11 cellular contexts compared by ENCODE assay signal in the genomic region with DNA sequence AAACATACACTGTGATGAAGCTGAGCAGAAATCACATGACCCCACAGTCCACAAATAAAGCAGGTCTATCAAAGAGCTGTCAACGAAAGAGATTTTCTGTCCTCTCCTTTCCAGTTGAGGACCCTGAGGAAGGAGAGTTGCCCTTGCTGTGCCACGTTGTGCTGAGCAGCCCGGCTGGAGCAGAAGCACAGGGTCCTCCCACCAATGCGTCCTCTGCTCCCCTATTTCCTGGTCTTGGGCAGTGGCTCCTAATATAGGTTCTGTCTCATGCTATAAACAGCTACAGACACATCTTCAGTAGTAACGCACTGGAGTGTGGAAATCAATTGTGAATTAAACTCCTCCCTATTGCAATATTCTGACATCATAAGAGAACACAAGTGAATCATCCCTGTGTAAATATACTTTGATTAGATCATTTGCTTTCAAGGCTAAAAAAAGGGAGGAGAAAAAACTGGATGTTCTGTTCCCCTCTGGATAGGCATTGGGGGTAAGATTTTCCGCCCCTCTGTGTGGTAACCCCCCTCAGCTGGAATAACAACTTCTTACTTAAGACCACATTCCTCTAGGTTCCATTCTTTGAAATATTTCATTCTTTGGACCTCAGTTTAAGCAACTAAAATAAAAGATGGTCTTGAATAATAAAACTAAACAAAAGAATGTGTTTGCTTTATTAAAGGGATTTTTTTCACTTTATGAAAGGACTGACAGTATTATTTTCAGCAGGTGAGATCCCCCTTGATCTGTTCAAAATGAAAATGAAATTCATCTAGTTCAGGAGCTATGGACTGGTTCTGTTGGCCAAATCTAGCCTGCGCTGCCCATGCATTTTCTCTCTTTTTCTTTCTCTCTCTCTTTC. TPM values are rescaled to one million over a fixed set of nuclear protein-coding genes. Genes with fewer than 3 reads are reported as not detected.
DNase-seq lines count a peak whose midpoint lies in the region; ATAC-seq, FAIRE-seq and TF ChIP-seq lines count a peak whose summit lies in the region.
"Had no signal": no experiment of that assay in that cellular context is flagged by ENCODE, and none has a peak within 500 bp of the region (broad histone marks: within the 10 kb centered on the region; RNA-seq: fewer than 3 reads in every experiment).

No MANE protein-coding gene starts in this region.

- intact Hi-C loops in K562 (cut with micrococcal nuclease) = loop anchor here (5.0 kb wide), 1 partner anchor 41 kb away; no protein-coding TSS in a partner anchor
- intact Hi-C loops in left lung (cut with DNase I) = no loop called here
- intact Hi-C loops in vagina (cut with DNase I) = no loop called here
- intact Hi-C loops in CD8-positive, alpha-beta T cell (cut with DNase I, micrococcal nuclease) = no loop called here

- H3K4me1 Mint-ChIP-seq in CD8-positive, alpha-beta T cell (ENCODE audit: low read depth) = no peaks in the 10 kb centered on the region
- H3K4me1 Mint-ChIP-seq: CD4-positive, CD25-positive, alpha-beta regulatory T cell had no signal

- peaks cover 20% of the 10 kb centered on the region for H3K27me3 Mint-ChIP-seq in CD8-positive, alpha-beta T cell (ENCODE audit: low read depth)

- no peak for TF ChIP-seq POLR2A in K562 (conservative IDR thresholded peaks at IDR 0.05)
- TF ChIP-seq POLR2A in vagina (IDR thresholded peaks at IDR 0.05) = peak in 1 of 2 donors; percentile 66

- no peak for FAIRE-seq in K562 (lab: Jason Lieb, UNC)
- FAIRE-seq: H54 had no signal

- H3K79me2 ChIP-seq in K562 (ENCODE audit: control insufficient read depth, insufficient read depth, low read length) = no peaks in the 10 kb centered on the region

- ATAC-seq in K562 = no peak
- peak; percentile 74 for ATAC-seq in left lung
- no peak for ATAC-seq in CD8-positive, alpha-beta T cell
- no peak for ATAC-seq in GM21619 (IDR thresholded peaks at IDR 0.05; ENCODE audit: unreplicated experiment)
- ATAC-seq in HG03520 (IDR thresholded peaks at IDR 0.05; ENCODE audit: unreplicated experiment) = no peak

- H3K27ac ChIP-seq in K562 (ENCODE audit: extremely low read depth, low read depth, low read length) (no peak overlapping the region), left lung (peak overlapping the region; percentile 55 to 83), vagina (peak overlapping the region; percentile 79)
- H3K27ac ChIP-seq in CD8-positive, alpha-beta T cell (ENCODE audit: low read depth, low read length) = no peak overlapping the region

- H4K20me1 ChIP-seq in K562 (replicated peaks; ENCODE audit: control insufficient read depth, insufficient read depth, low read length) = no peaks in the 10 kb centered on the region

- no peak overlapping the region for H2AFZ ChIP-seq in K562 (ENCODE audit: low read depth, low read length)

- H3K9me3 ChIP-seq in K562 (replicated peaks; ENCODE audit: control insufficient read depth, insufficient read depth, low read depth, low read length) = no peaks in the 10 kb centered on the region
- no peaks in the 10 kb centered on the region for H3K9me3 ChIP-seq in left lung
- H3K9me3 ChIP-seq in vagina = no peaks in the 10 kb centered on the region
- H3K9me3 ChIP-seq in CD8-positive, alpha-beta T cell (ENCODE audit: low read length) = no peaks in the 10 kb centered on the region

- TF ChIP-seq CTCF in K562 (IDR thresholded peaks at IDR 0.05 in 2 of 3, conservative IDR thresholded peaks at IDR 0.05 in 1 of 3; ENCODE audit: insufficient read depth in 2 of 3, low read depth in 1 of 3, low read length in 3 of 3) (no peak), left lung (IDR thresholded peaks at IDR 0.05) (no peak), vagina (IDR thresholded peaks at IDR 0.05) (no peak)
- no peak for TF ChIP-seq CTCF in CD8-positive, alpha-beta T cell (IDR thresholded peaks at IDR 0.05)

- no peaks in the 10 kb centered on the region for H3K36me3 Mint-ChIP-seq in CD8-positive, alpha-beta T cell
- H3K36me3 Mint-ChIP-seq: CD4-positive, CD25-positive, alpha-beta regulatory T cell had no signal

- TF ChIP-seq RAD21 in K562 (CRISPR knock-in tag; conservative IDR thresholded peaks at IDR 0.05 in 1 of 2, IDR thresholded peaks at IDR 0.05 in 1 of 2) = no peak

- POLR2A ChIA-PET in K562 (lab: Yijun Ruan, JAX) = interaction anchor here (0.6 to 2.2 kb wide), 3 partner anchors 9 to 92 kb away, joined by 4 to 8 read pairs (median 7); no protein-coding TSS in a partner anchor
- POLR2A ChIA-PET in CD8-positive, alpha-beta T cell (lab: Charles Lee) = interaction anchor here (1.2 kb wide), 1 partner anchor 8 kb away, joined by 3 read pairs; the partner anchor contains the start of gene RHOB

- no peak overlapping the region for H3K4me3 ChIP-seq in K562
- H3K4me3 ChIP-seq in left lung = no peak overlapping the region
- no peak overlapping the region for H3K4me3 ChIP-seq in vagina
- H3K4me3 ChIP-seq in CD8-positive, alpha-beta T cell (ENCODE audit: low read depth, low read length) = no peak overlapping the region

- H3K36me3 ChIP-seq in K562 (ENCODE audit: control insufficient read depth, insufficient read depth, low read length) (no peaks in the 10 kb centered on the region), left lung (no peaks in the 10 kb centered on the region), vagina (no peaks in the 10 kb centered on the region)
- H3K36me3 ChIP-seq in CD8-positive, alpha-beta T cell (ENCODE audit: insufficient read depth, low read length) = no peaks in the 10 kb centered on the region

- no peaks in the 10 kb centered on the region for H3K9me3 Mint-ChIP-seq in CD8-positive, alpha-beta T cell
- H3K9me3 Mint-ChIP-seq: CD4-positive, CD25-positive, alpha-beta regulatory T cell had no signal

- no peaks in the 10 kb centered on the region for H3K9me1 ChIP-seq in K562 (ENCODE audit: control insufficient read depth, insufficient read depth, low read length)

- DNase-seq in NOMO-1 treated with DMSO at 0.1 percent for 48 hours (lab: John Stamatoyannopoulos, UW; ENCODE audit: unreplicated experiment) (peak; percentile 53), NOMO-1 treated with dmso at 0.1 percent for 144 hours (lab: John Stamatoyannopoulos, UW; ENCODE audit: unreplicated experiment) (no peak), K562 (ENCODE audit: extremely low read depth in 1 of 4, low spot score in 3 of 4) (no peak), left lung (peak in 1 of 2 donors; percentile 34), vagina (ENCODE audit: extremely low spot score in 2 of 2) (peak; percentile 82 to 91)
- no peak for DNase-seq in CD8-positive, alpha-beta T cell
- DNase-seq: CD4-positive, CD25-positive, alpha-beta regulatory T cell; T-helper 9 cell had no signal

- H3K4me3 Mint-ChIP-seq in CD8-positive, alpha-beta T cell = no peak overlapping the region
- H3K4me3 Mint-ChIP-seq: CD4-positive, CD25-positive, alpha-beta regulatory T cell had no signal

- CTCF ChIA-PET in K562 (lab: Yijun Ruan, JAX; ENCODE audit: low intra/inter-chr PET ratio) = interaction anchor here (0.8 kb wide), 1 partner anchor 205 kb away, joined by 4 read pairs; no protein-coding TSS in a partner anchor
- CTCF ChIA-PET in CD8-positive, alpha-beta T cell (lab: Charles Lee) = interaction anchor here (1.0 to 7.0 kb wide), 2 partner anchors 14 to 204 kb away, joined by 3 to 57 read pairs; no protein-coding TSS in a partner anchor

- peaks cover 4 to 11% of the 10 kb centered on the region in 2 experiments; a peak in 2 of 5 replicates for H3K27me3 ChIP-seq in K562 (ENCODE audit: control insufficient read depth in 2 of 2, insufficient read depth in 2 of 2, low read length in 2 of 2)
- H3K27me3 ChIP-seq in left lung = no peaks in the 10 kb centered on the region
- no peaks in the 10 kb centered on the region for H3K27me3 ChIP-seq in vagina
- no peaks in the 10 kb centered on the region for H3K27me3 ChIP-seq in CD8-positive, alpha-beta T cell (ENCODE audit: insufficient read depth, low read length)

- no peak overlapping the region for H3K4me2 ChIP-seq in K562 (ENCODE audit: insufficient read depth, low read length)

- H3K9ac ChIP-seq in K562 (ENCODE audit: insufficient read depth in 1 of 2, low read depth in 2 of 2, low read length in 2 of 2) = no peak overlapping the region

- BruUV-seq in K562 (replicated peaks; lab: Mats Ljungman, UMichigan) = no TSS peak

- 9% methylated on average over 7 of the region's 7 CpGs for WGBS in K562 (ENCODE audit: insufficient coverage, low coverage, missing lambda C conversion rate)

- H3K27ac Mint-ChIP-seq in CD8-positive, alpha-beta T cell = no peak overlapping the region
- H3K27ac Mint-ChIP-seq: CD4-positive, CD25-positive, alpha-beta regulatory T cell had no signal

- in situ Hi-C loops in K562 (cut with MboI) = loop anchor here (25.0 kb wide), 1 partner anchor 499 kb away; no protein-coding TSS in a partner anchor

- TF ChIP-seq EP300 in K562 (IDR thresholded peaks at IDR 0.05; ENCODE audit: low read length) = 0 out of 2 replicates have a peak, but pooled peaks have one; percentile 21

- H3K4me1 ChIP-seq in K562 (replicated peaks in 1 of 2; ENCODE audit: control insufficient read depth in 2 of 2, insufficient read depth in 2 of 2, low read length in 2 of 2) (no peaks in the 10 kb centered on the region; a peak in 3 of 5 replicates), left lung (peaks cover 8 to 38% of the 10 kb centered on the region in 2 donors), vagina (peaks cover 26% of the 10 kb centered on the region)
- no peaks in the 10 kb centered on the region for H3K4me1 ChIP-seq in CD8-positive, alpha-beta T cell (ENCODE audit: insufficient read depth, low read length)

TF ChIP-seq in K562, 482 proteins besides CTCF, POLR2A, EP300 and RAD21 (continues in another document):
- TF ChIP-seq ZNF239 (CRISPR knock-in tag; IDR thresholded peaks at IDR 0.05) (no peak), BDP1 (IDR thresholded peaks at IDR 0.05; ENCODE audit: insufficient read depth, insufficient read length) (no peak)

RNA-seq across cellular contexts. Expression of gene RHOB, which starts 8.3 kb away (rescaled TPM):
- total RNA-seq in K562 (2011; cell fraction: chromatin; rRNA removed; ENCODE audit: low replicate concordance) = 0.44 and 2.1 TPM in 2 replicates
- total RNA-seq in K562 (2011; cell fraction: nucleolus; rRNA removed) = 3.4 and 4.2 TPM in 2 replicates
- total RNA-seq in K562 (2011; cell fraction: nucleoplasm; rRNA removed) = 1.8 and 2.7 TPM in 2 replicates
- total RNA-seq in K562 (2014; rRNA removed) (4.2 and 4.8 TPM in 2 replicates), K562 (2014; rRNA removed; fragmentation: Illumina TruSeq; extraction: Trizol) (0.87 and 0.99 TPM in 2 replicates), K562 (2015; rRNA removed; fragmentation: Illumina TruSeq; extraction: Trizol) (0.72 and 0.90 TPM in 2 replicates), K562 (2021) (3.3 and 4.2 TPM in 2 replicates), left lung (100 to 1,000 TPM; 116 to 124 TPM), vagina (1,771 TPM)
- polyA plus RNA-seq in K562 (2011; rRNA removed) (1.1 and 1.5 TPM in 2 replicates), K562 (2014; fragmentation: Illumina TruSeq; extraction: Trizol) (1.3 and 1.4 TPM in 2 replicates), K562 (2014; fragmentation: Nextera tagmentation; extraction: Ambion mirVana) (under 1 TPM; 0.07 to 0.17 TPM), K562 (2014; rRNA removed) (2.1 and 2.6 TPM in 2 replicates)
- 1.2 and 4.0 TPM in 2 replicates for polyA plus RNA-seq in K562 (2011; cell fraction: cytosol; rRNA removed)
- polyA plus RNA-seq in K562 (2011; cell fraction: nucleus; rRNA removed) = 1.8 and 3.5 TPM in 2 replicates
- 4.0 and 4.8 TPM in 2 replicates for polyA plus RNA-seq in K562 (2012)
- polyA minus RNA-seq in K562 (2011; rRNA and poly(A)+ RNA removed) = 0.48 and 1.1 TPM in 2 replicates
- polyA minus RNA-seq in K562 (2011; cell fraction: cytosol; rRNA and poly(A)+ RNA removed) = 3.6 and 10.7 TPM in 2 replicates
- polyA minus RNA-seq in K562 (2011; cell fraction: nucleus; rRNA and poly(A)+ RNA removed) = 3.8 and 4.1 TPM in 2 replicates
- total RNA-seq in CD8-positive, alpha-beta T cell = 10 to 100 TPM; 24.0 to 24.7 TPM

Comparison
In these comparisons a context has a peak if more than half of its experiments do, and no peak if none do; other contexts are left out.
1. DNase-seq: peak in NOMO-1 treated with DMSO at 0.1 percent for 48 hours (single experiment) and vagina (2 of 2); none in NOMO-1 treated with dmso at 0.1 percent for 144 hours (single experiment), K562 (0 of 4) and CD8-positive, alpha-beta T cell (0 of 7).
2. H3K27ac ChIP-seq: peak in left lung (2 of 2) and vagina (single experiment); none in K562 (single experiment) and CD8-positive, alpha-beta T cell (single experiment).
3. RNA of gene RHOB, which starts 8.3 kb away (total RNA-seq): 1,771 TPM in vagina (single experiment); 116 to 124 TPM in left lung, 24.0 to 24.7 TPM in CD8-positive, alpha-beta T cell and 0.44 to 4.8 TPM in K562; every median in the first group is over 10 times any median in the second.